1 cellular context compared by ENCODE assay signal in genomic region chr12:27274706-27275105, GRCh38.
TF ChIP-seq lines count a peak whose summit lies in the region.

No MANE protein-coding gene starts in this region.

TF ChIP-seq in GM23338, 12 proteins besides CTCF, POLR2A, EP300 and RAD21 (continued from another document):
- no peak for TF ChIP-seq ZNF462 (CRISPR knock-in tag; IDR thresholded peaks at IDR 0.05)
- no peak for TF ChIP-seq ZNF114 (CRISPR knock-in tag; IDR thresholded peaks at IDR 0.05)
- no peak for TF ChIP-seq EZH2phosphoT487 (IDR thresholded peaks at IDR 0.05; ENCODE audit: unreplicated experiment)
- TF ChIP-seq ZNF331 (CRISPR knock-in tag; IDR thresholded peaks at IDR 0.05; ENCODE audit: low read depth), result no peak
- TF ChIP-seq ETS1 (IDR thresholded peaks at IDR 0.05), result no peak
- no peak for TF ChIP-seq STAT1 (IDR thresholded peaks at IDR 0.05; ENCODE audit: unreplicated experiment)
- TF ChIP-seq CREB1 (CRISPR knock-in tag; IDR thresholded peaks at IDR 0.05; ENCODE audit: low read depth), result no peak
